In genomic region chr2:165691615-165692014, GRCh38 we compare ENCODE assay signal across 12 cellular contexts.
A peak's percentile ranks its signal among the peaks of the same experiment; 100 is the strongest.
DNase-seq lines count a peak whose midpoint lies in the region; ATAC-seq and TF ChIP-seq lines count a peak whose summit lies in the region.
"Had no signal": no experiment of that assay in that cellular context is flagged by ENCODE, and none has a peak within 500 bp of the region (broad histone marks: within the 10 kb centered on the region; RNA-seq: fewer than 3 reads in every experiment).

No MANE protein-coding gene starts in this region.

- in situ Hi-C loops in gastrocnemius medialis (cut with MboI; ENCODE audit: low sequenced_read_pairs in 4 of 4) = loop anchor here in 1 of 4 donors (25.0 kb wide), 1 partner anchor 279 kb away; no protein-coding TSS in a partner anchor

- H2BK12ac ChIP-seq in neuronal stem cell (ENCODE audit: low read length) = no peak overlapping the region

- peaks cover 5% of the 10 kb centered on the region for H3K27me3 Mint-ChIP-seq in activated naive CD4-positive, alpha-beta T cell treated with anti-CD3 and anti-CD28 coated beads for 36 hours (ENCODE audit: low read depth)

- H3K4me3 ChIP-seq in fibroblast of villous mesenchyme (ENCODE audit: low read depth, low read length) (no peak overlapping the region), neuronal stem cell (ENCODE audit: low read length in 2 of 2) (no peak overlapping the region), gastrocnemius medialis (no peak overlapping the region)
- H3K4me3 ChIP-seq: thyroid gland had no signal

- H3K4me1 ChIP-seq in neuronal stem cell (ENCODE audit: control insufficient read depth in 2 of 2, insufficient read depth in 1 of 2, low read depth in 1 of 2, low read length in 2 of 2) (peaks cover 7 to 14% of the 10 kb centered on the region in 2 donors), gastrocnemius medialis (no peaks in the 10 kb centered on the region)
- H3K4me1 ChIP-seq: thyroid gland had no signal

- no peak for ATAC-seq in gastrocnemius medialis

- H4K8ac ChIP-seq in neuronal stem cell (ENCODE audit: low read depth, low read length) = no peak overlapping the region

- no peak for TF ChIP-seq CTCF in fibroblast of villous mesenchyme (IDR thresholded peaks at IDR 0.05; ENCODE audit: insufficient read depth, low read depth, low read length)
- no peak for TF ChIP-seq CTCF in gastrocnemius medialis (IDR thresholded peaks at IDR 0.05 in 4 of 5, conservative IDR thresholded peaks at IDR 0.05 in 1 of 5)

- H3K23ac ChIP-seq in neuronal stem cell (ENCODE audit: low read depth, low read length, poor library complexity) = no peak overlapping the region

- no peak overlapping the region for H3K4me3 Mint-ChIP-seq in activated naive CD4-positive, alpha-beta T cell treated with anti-CD3 and anti-CD28 coated beads for 36 hours
- H3K4me3 Mint-ChIP-seq: T-helper 1 cell treated with Interleukin-12 subunit alpha and Interleukin-12 subunit beta and Interleukin-4 antibody, amounts not matched to agents 30 μg/mL and 1 μg/mL, for 36 hours had no signal

- H3K9ac ChIP-seq in neuronal stem cell (ENCODE audit: low read depth, low read length, poor library complexity) = no peak overlapping the region

- H2BK5ac ChIP-seq in neuronal stem cell (ENCODE audit: low read length) = no peak overlapping the region

- no peaks in the 10 kb centered on the region for H3K36me3 ChIP-seq in neuronal stem cell (replicated peaks in 1 of 2; ENCODE audit: control insufficient read depth in 2 of 2, insufficient read depth in 2 of 2, low read length in 2 of 2)
- no peaks in the 10 kb centered on the region for H3K36me3 ChIP-seq in gastrocnemius medialis
- H3K36me3 ChIP-seq: thyroid gland had no signal

- H2BK15ac ChIP-seq in neuronal stem cell (ENCODE audit: low read length) = no peak overlapping the region

- H2BK120ac ChIP-seq in neuronal stem cell (ENCODE audit: low read depth, low read length) = no peak overlapping the region

- no peak overlapping the region for H3K18ac ChIP-seq in neuronal stem cell (ENCODE audit: low read length)

- no peak overlapping the region for H3K27ac Mint-ChIP-seq in activated naive CD4-positive, alpha-beta T cell treated with anti-CD3 and anti-CD28 coated beads for 36 hours
- H3K27ac Mint-ChIP-seq: T-helper 1 cell treated with Interleukin-12 subunit alpha and Interleukin-12 subunit beta and Interleukin-4 antibody, amounts not matched to agents 30 μg/mL and 1 μg/mL, for 36 hours had no signal

- no peak overlapping the region for H3K14ac ChIP-seq in neuronal stem cell (ENCODE audit: low read length)

- no peak overlapping the region for H4K91ac ChIP-seq in neuronal stem cell (ENCODE audit: low read depth, low read length, poor library complexity)

- CTCF ChIA-PET in activated naive CD4-positive, alpha-beta T cell treated with anti-CD3 and anti-CD28 coated beads for 36 hours (lab: Charles Lee) = no interaction called here

- intact Hi-C loops in gastrocnemius medialis (cut with DNase I; ENCODE audit: low total_unique reads) = no loop called here
- intact Hi-C loops in activated naive CD4-positive, alpha-beta T cell treated with anti-CD3 and anti-CD28 coated beads for 36 hours (cut with micrococcal nuclease) = no loop called here

- H3K9me3 ChIP-seq in neuronal stem cell (replicated peaks in 1 of 2; ENCODE audit: control insufficient read depth in 2 of 2, insufficient read depth in 1 of 2, low read depth in 1 of 2, low read length in 2 of 2) (no peaks in the 10 kb centered on the region), gastrocnemius medialis (no peaks in the 10 kb centered on the region)
- H3K9me3 ChIP-seq: thyroid gland had no signal

- H2AFZ ChIP-seq in neuronal stem cell (ENCODE audit: low read length) = no peak overlapping the region

- H3K9me3 Mint-ChIP-seq in activated naive CD4-positive, alpha-beta T cell treated with anti-CD3 and anti-CD28 coated beads for 36 hours = no peaks in the 10 kb centered on the region
- H3K9me3 Mint-ChIP-seq: T-helper 1 cell treated with Interleukin-12 subunit alpha and Interleukin-12 subunit beta and Interleukin-4 antibody, amounts not matched to agents 30 μg/mL and 1 μg/mL, for 36 hours had no signal

- TF ChIP-seq POLR2A in gastrocnemius medialis (IDR thresholded peaks at IDR 0.05) = no peak

- WGBS in neuronal stem cell (ENCODE audit: extremely low coverage in 2 of 2, insufficient read length in 2 of 2, insufficient replicate concordance in 1 of 2), 2 donors = no CpG with 5 or more reads among the region's 7 CpGs

- H3K4me2 ChIP-seq in neuronal stem cell (ENCODE audit: insufficient read depth, low read length, poor library complexity, severe bottlenecking) = no peak overlapping the region

- no peaks in the 10 kb centered on the region for H3K4me1 Mint-ChIP-seq in activated naive CD4-positive, alpha-beta T cell treated with anti-CD3 and anti-CD28 coated beads for 36 hours (ENCODE audit: low read depth)

- no peaks in the 10 kb centered on the region for H3K36me3 Mint-ChIP-seq in activated naive CD4-positive, alpha-beta T cell treated with anti-CD3 and anti-CD28 coated beads for 36 hours (ENCODE audit: low read depth)

- DNase-seq in ELR (ENCODE audit: low read depth) (peak; percentile 58), RPMI7951 (ENCODE audit: low read depth) (peak; percentile 21), fibroblast of villous mesenchyme (ENCODE audit: low read depth) (peak; percentile 1), neuronal stem cell (ENCODE audit: low spot score) (peak; percentile 35), gastrocnemius medialis (no peak)
- DNase-seq in activated CD4-positive, CD25-positive, alpha-beta regulatory T cell treated with anti-CD3 and anti-CD28 coated beads, Interleukin-2, amount 50 U/mL, for 72 hours = no peak
- no peak for DNase-seq in activated naive CD4-positive, alpha-beta T cell treated with Interleukin-2 at 50 U/mL for 16 hours
- no peak for DNase-seq in activated naive CD4-positive, alpha-beta T cell treated with anti-CD3 and anti-CD28 coated beads for 36 hours
- DNase-seq: activated T-cell treated with anti-CD3 and anti-CD28 coated beads for 4 hours, cortex of kidney, thyroid gland had no signal

- no peak overlapping the region for H2AK5ac ChIP-seq in neuronal stem cell (ENCODE audit: low read depth, low read length)

- H3K27ac ChIP-seq in neuronal stem cell (replicated peaks; ENCODE audit: low read length) (no peak overlapping the region), gastrocnemius medialis (no peak overlapping the region)
- H3K27ac ChIP-seq: thyroid gland had no signal

- H3K27me3 ChIP-seq in neuronal stem cell (ENCODE audit: control insufficient read depth in 3 of 3, insufficient read depth in 3 of 3, low read depth in 1 of 3, low read length in 3 of 3) = no peaks in the 10 kb centered on the region
- no peaks in the 10 kb centered on the region for H3K27me3 ChIP-seq in gastrocnemius medialis
- H3K27me3 ChIP-seq: thyroid gland had no signal

- no peaks in the 10 kb centered on the region for H3K79me1 ChIP-seq in neuronal stem cell (ENCODE audit: low read depth, low read length)

- no peak overlapping the region for H3K4ac ChIP-seq in neuronal stem cell (ENCODE audit: low read length)

Comparison
In these comparisons a context has a peak if more than half of its experiments do, and no peak if none do; other contexts are left out.
1. DNase-seq: peak in ELR (single experiment), RPMI7951 (single experiment), fibroblast of villous mesenchyme (single experiment) and neuronal stem cell (single experiment); none in activated CD4-positive, CD25-positive, alpha-beta regulatory T cell treated with anti-CD3 and anti-CD28 coated beads, Interleukin-2, amount 50 U/mL, for 72 hours (single experiment), activated naive CD4-positive, alpha-beta T cell treated with Interleukin-2 at 50 U/mL for 16 hours (single experiment), gastrocnemius medialis (0 of 2) and activated naive CD4-positive, alpha-beta T cell treated with anti-CD3 and anti-CD28 coated beads for 36 hours (single experiment).